ENCODE assay signal across 1 cellular context in the genomic region with DNA sequence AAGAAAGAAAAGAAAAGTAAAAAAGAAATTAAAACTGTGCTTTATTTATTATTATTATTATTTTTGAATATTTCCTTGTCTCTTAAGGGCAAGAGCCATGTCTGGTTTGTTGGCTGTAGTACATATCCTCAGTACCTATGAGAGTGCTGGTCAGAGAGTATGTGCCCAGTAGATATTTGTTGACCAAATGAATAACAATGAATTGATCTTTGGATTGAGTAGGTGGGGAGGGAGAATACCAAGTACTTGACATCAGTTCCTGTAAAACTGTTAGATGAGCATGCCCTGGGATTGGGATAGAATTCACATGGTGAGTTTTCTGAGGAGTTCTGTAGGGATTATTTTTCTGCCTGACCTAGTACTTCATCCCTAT.
TF ChIP-seq lines count a peak whose summit lies in the region.

No MANE protein-coding gene starts in this region.

TF ChIP-seq in GM12878, 131 proteins besides CTCF, POLR2A, EP300 and RAD21:
- TF ChIP-seq, protein P1, sequence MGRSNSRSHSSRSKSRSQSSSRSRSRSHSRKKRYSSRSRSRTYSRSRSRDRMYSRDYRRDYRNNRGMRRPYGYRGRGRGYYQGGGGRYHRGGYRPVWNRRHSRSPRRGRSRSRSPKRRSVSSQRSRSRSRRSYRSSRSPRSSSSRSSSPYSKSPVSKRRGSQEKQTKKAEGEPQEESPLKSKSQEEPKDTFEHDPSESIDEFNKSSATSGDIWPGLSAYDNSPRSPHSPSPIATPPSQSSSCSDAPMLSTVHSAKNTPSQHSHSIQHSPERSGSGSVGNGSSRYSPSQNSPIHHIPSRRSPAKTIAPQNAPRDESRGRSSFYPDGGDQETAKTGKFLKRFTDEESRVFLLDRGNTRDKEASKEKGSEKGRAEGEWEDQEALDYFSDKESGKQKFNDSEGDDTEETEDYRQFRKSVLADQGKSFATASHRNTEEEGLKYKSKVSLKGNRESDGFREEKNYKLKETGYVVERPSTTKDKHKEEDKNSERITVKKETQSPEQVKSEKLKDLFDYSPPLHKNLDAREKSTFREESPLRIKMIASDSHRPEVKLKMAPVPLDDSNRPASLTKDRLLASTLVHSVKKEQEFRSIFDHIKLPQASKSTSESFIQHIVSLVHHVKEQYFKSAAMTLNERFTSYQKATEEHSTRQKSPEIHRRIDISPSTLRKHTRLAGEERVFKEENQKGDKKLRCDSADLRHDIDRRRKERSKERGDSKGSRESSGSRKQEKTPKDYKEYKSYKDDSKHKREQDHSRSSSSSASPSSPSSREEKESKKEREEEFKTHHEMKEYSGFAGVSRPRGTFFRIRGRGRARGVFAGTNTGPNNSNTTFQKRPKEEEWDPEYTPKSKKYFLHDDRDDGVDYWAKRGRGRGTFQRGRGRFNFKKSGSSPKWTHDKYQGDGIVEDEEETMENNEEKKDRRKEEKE (IDR thresholded peaks at IDR 0.05), result no peak
